8 cellular contexts compared by ENCODE assay signal in the genomic region with DNA sequence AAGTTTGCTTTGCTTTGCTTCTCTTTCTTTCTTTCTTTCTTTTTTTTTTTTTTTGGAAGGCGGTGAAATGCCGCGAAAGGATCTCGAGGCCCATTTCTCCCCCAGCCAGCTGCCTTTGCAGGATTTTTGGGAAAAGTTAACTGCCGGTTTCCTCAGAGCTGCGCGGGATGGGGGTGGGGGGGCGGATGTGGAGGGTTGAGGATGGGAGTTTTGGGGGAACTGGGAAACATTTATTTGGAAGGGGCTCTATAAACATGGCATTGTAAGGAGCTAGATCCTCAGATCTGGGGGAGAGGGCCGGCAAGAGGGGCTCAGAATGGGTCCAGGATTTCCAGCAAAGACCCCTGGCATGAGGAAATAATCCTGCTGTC. TPM values are rescaled to one million over a fixed set of nuclear protein-coding genes. Genes with fewer than 3 reads are reported as not detected.
A peak's percentile ranks its signal among the peaks of the same experiment; 100 is the strongest.
DNase-seq lines count a peak whose midpoint lies in the region; ATAC-seq, FAIRE-seq and TF ChIP-seq lines count a peak whose summit lies in the region.

No MANE protein-coding gene starts in this region.

- no peak overlapping the region for H3K4me2 ChIP-seq in K562 (ENCODE audit: insufficient read depth, low read length)

- H4K20me1 ChIP-seq in K562 (replicated peaks; ENCODE audit: control insufficient read depth, insufficient read depth, low read length) = peaks cover 6% of the 10 kb centered on the region; the same call in 1 of the 2 replicates

- H3K4me3 ChIP-seq in cardiac muscle cell = peak overlapping the region; percentile 82
- peak overlapping the region; percentile 40; the same call in 1 of the 2 replicates for H3K4me3 ChIP-seq in K562
- peak overlapping the region; percentile 51 for H3K4me3 ChIP-seq in lung
- peak overlapping the region; percentile 62 for H3K4me3 ChIP-seq in upper lobe of right lung

- TF ChIP-seq POLR2A in K562 (conservative IDR thresholded peaks at IDR 0.05) = no peak

- DNase-seq in cardiac muscle cell (ENCODE audit: low read depth in 1 of 2, low spot score in 1 of 2) (no peak), left ventricle myocardium superior (no peak), K562 (ENCODE audit: extremely low read depth in 1 of 4, low spot score in 3 of 4) (no peak), lung (ENCODE audit: low spot score) (no peak), upper lobe of right lung (no peak), NCI-H1436 treated with DMSO at 0.1 percent for 48 hours (lab: John Stamatoyannopoulos, UW) (no peak)

- peaks cover 28% of the 10 kb centered on the region for H3K4me1 ChIP-seq in cardiac muscle cell (ENCODE audit: low read depth)
- peaks cover 0 to 11% of the 10 kb centered on the region in 2 experiments; a peak in 1 of 5 replicates for H3K4me1 ChIP-seq in K562 (replicated peaks in 1 of 2; ENCODE audit: control insufficient read depth in 2 of 2, insufficient read depth in 2 of 2, low read length in 2 of 2)
- peaks cover 22 to 26% of the 10 kb centered on the region in 2 donors for H3K4me1 ChIP-seq in lung (ENCODE audit: control insufficient read depth in 2 of 2, insufficient read depth in 2 of 2, low read length in 2 of 2)
- peaks cover 32% of the 10 kb centered on the region for H3K4me1 ChIP-seq in upper lobe of right lung

- H3K9ac ChIP-seq in K562 (ENCODE audit: insufficient read depth in 1 of 2, low read depth in 2 of 2, low read length in 2 of 2) = no peak overlapping the region; a peak in 1 of 4 replicates

- H3K27ac ChIP-seq in cardiac muscle cell (peak overlapping the region; percentile 65), K562 (ENCODE audit: extremely low read depth, low read depth, low read length) (no peak overlapping the region), lung (ENCODE audit: low read depth in 1 of 2, low read length in 1 of 2) (peak overlapping the region; percentile 83 to 91), upper lobe of right lung (peak overlapping the region; percentile 91)

- intact Hi-C loops in left ventricle myocardium superior (cut with micrococcal nuclease) = no loop called here
- intact Hi-C loops in K562 (cut with micrococcal nuclease) = no loop called here
- intact Hi-C loops in upper lobe of right lung (cut with DNase I) = no loop called here

- in situ Hi-C loops in K562 (cut with MboI) = no loop called here

- BruUV-seq in K562 (replicated peaks; lab: Mats Ljungman, UMichigan) = no TSS peak

- POLR2A ChIA-PET in K562 (lab: Yijun Ruan, JAX) = interaction anchor here (0.5 kb wide), 1 partner anchor 184 kb away, joined by 3 read pairs; no protein-coding TSS in a partner anchor

- TF ChIP-seq EP300 in K562 (IDR thresholded peaks at IDR 0.05; ENCODE audit: low read length) = no peak

- no peaks in the 10 kb centered on the region for H3K27me3 ChIP-seq in cardiac muscle cell
- peaks cover 11 to 55% of the 10 kb centered on the region in 2 experiments; a peak in 4 of 5 replicates for H3K27me3 ChIP-seq in K562 (ENCODE audit: control insufficient read depth in 2 of 2, insufficient read depth in 2 of 2, low read length in 2 of 2)
- H3K27me3 ChIP-seq in lung (ENCODE audit: control insufficient read depth, insufficient read depth) = no peaks in the 10 kb centered on the region
- no peaks in the 10 kb centered on the region for H3K27me3 ChIP-seq in upper lobe of right lung

- H3K9me3 ChIP-seq in cardiac muscle cell (ENCODE audit: low read depth) (no peaks in the 10 kb centered on the region), K562 (replicated peaks; ENCODE audit: control insufficient read depth, insufficient read depth, low read depth, low read length) (no peaks in the 10 kb centered on the region; the same call in 1 of the 2 replicates), lung (ENCODE audit: control insufficient read depth in 2 of 2, insufficient read depth in 1 of 2, low read length in 1 of 2) (no peaks in the 10 kb centered on the region), upper lobe of right lung (no peaks in the 10 kb centered on the region)

- ATAC-seq in left ventricle myocardium superior (no peak), K562 (no peak), lung (ENCODE audit: insufficient read depth, low FRiP score) (no peak), upper lobe of right lung (no peak), GM19455 (IDR thresholded peaks at IDR 0.05; ENCODE audit: unreplicated experiment) (no peak)
- ATAC-seq in activated CD4-positive, CD25-positive, alpha-beta regulatory T cell treated with anti-CD3 and anti-CD28 coated beads, Interleukin-2, amount 50 U/mL, for 24 hours = no peak

- H3K36me3 ChIP-seq in cardiac muscle cell = no peaks in the 10 kb centered on the region
- H3K36me3 ChIP-seq in K562 (ENCODE audit: control insufficient read depth, insufficient read depth, low read length) = no peaks in the 10 kb centered on the region
- peaks cover 0 to 2% of the 10 kb centered on the region in 2 donors for H3K36me3 ChIP-seq in lung (ENCODE audit: control insufficient read depth in 2 of 2, insufficient read depth in 2 of 2, low read length in 2 of 2)
- no peaks in the 10 kb centered on the region for H3K36me3 ChIP-seq in upper lobe of right lung

- TF ChIP-seq CTCF in cardiac muscle cell (IDR thresholded peaks at IDR 0.05; ENCODE audit: low read depth, low read length) (no peak), K562 (IDR thresholded peaks at IDR 0.05 in 2 of 3, conservative IDR thresholded peaks at IDR 0.05 in 1 of 3; ENCODE audit: insufficient read depth in 2 of 3, low read depth in 1 of 3, low read length in 3 of 3) (no peak), lung (IDR thresholded peaks at IDR 0.05; ENCODE audit: control extremely low read depth, extremely low read depth) (no peak), upper lobe of right lung (IDR thresholded peaks at IDR 0.05) (no peak)

- no peaks in the 10 kb centered on the region for H3K79me2 ChIP-seq in K562 (ENCODE audit: control insufficient read depth, insufficient read depth, low read length)

- WGBS in K562 (ENCODE audit: insufficient coverage, low coverage, missing lambda C conversion rate) = 4% methylated on average over 7 of the region's 9 CpGs
- 0 to 2% methylated on average over 8 to 9 of the region's 9 CpGs for WGBS in lung, 2 donors

- H2AFZ ChIP-seq in K562 (ENCODE audit: low read depth, low read length) = no peak overlapping the region

- H3K9me1 ChIP-seq in K562 (ENCODE audit: control insufficient read depth, insufficient read depth, low read length) = no peaks in the 10 kb centered on the region

- TF ChIP-seq RAD21 in K562 (CRISPR knock-in tag; conservative IDR thresholded peaks at IDR 0.05 in 1 of 2, IDR thresholded peaks at IDR 0.05 in 1 of 2) = no peak

- CTCF ChIA-PET in K562 (lab: Yijun Ruan, JAX; ENCODE audit: low intra/inter-chr PET ratio) = no interaction called here

- no peak for FAIRE-seq in K562 (lab: Jason Lieb, UNC)

TF ChIP-seq in K562, 482 proteins besides CTCF, POLR2A, EP300 and RAD21 (continues in another document):
- TF ChIP-seq FOXJ3 (CRISPR knock-in tag; IDR thresholded peaks at IDR 0.05) (no peak), RFX1 (IDR thresholded peaks at IDR 0.05) (no peak), HNRNPK (IDR thresholded peaks at IDR 0.05; ENCODE audit: low read depth, low read length, poor library complexity, severe bottlenecking) (no peak), EGR1 (conservative IDR thresholded peaks at IDR 0.05) (no peak)
- TF ChIP-seq, protein P1, sequence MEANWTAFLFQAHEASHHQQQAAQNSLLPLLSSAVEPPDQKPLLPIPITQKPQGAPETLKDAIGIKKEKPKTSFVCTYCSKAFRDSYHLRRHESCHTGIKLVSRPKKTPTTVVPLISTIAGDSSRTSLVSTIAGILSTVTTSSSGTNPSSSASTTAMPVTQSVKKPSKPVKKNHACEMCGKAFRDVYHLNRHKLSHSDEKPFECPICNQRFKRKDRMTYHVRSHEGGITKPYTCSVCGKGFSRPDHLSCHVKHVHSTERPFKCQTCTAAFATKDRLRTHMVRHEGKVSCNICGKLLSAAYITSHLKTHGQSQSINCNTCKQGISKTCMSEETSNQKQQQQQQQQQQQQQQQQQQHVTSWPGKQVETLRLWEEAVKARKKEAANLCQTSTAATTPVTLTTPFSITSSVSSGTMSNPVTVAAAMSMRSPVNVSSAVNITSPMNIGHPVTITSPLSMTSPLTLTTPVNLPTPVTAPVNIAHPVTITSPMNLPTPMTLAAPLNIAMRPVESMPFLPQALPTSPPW (CRISPR knock-in tag; IDR thresholded peaks at IDR 0.05) = 0 out of 2 replicates have a peak, but pooled peaks have one; percentile 2
- TF ChIP-seq, protein P2, sequence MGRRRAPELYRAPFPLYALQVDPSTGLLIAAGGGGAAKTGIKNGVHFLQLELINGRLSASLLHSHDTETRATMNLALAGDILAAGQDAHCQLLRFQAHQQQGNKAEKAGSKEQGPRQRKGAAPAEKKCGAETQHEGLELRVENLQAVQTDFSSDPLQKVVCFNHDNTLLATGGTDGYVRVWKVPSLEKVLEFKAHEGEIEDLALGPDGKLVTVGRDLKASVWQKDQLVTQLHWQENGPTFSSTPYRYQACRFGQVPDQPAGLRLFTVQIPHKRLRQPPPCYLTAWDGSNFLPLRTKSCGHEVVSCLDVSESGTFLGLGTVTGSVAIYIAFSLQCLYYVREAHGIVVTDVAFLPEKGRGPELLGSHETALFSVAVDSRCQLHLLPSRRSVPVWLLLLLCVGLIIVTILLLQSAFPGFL (CRISPR knock-in tag; IDR thresholded peaks at IDR 0.05) = no peak

RNA-seq across cellular contexts. Expression of a gene that starts 1.1 kb away (rescaled TPM):
- total RNA-seq in cardiac muscle cell = 62.0 and 77.5 TPM in 2 replicates
- polyA plus RNA-seq in cardiac muscle cell = 53.4 and 57.9 TPM in 2 replicates
- 37.8 TPM for total RNA-seq in left ventricle myocardium superior
- total RNA-seq in K562 (2011; cell fraction: chromatin; rRNA removed; ENCODE audit: low replicate concordance) = not detected in 2 replicates
- not detected in 2 replicates for total RNA-seq in K562 (2011; cell fraction: nucleolus; rRNA removed)
- not detected in 2 replicates for total RNA-seq in K562 (2011; cell fraction: nucleoplasm; rRNA removed)
- total RNA-seq in K562 (2014; rRNA removed) = 0.41 and 0.82 TPM in 2 replicates
- total RNA-seq in K562 (2014; rRNA removed; fragmentation: Illumina TruSeq; extraction: Trizol) = 0.11 and 0.29 TPM in 2 replicates
- 0.40 and 0.49 TPM in 2 replicates for total RNA-seq in K562 (2015; rRNA removed; fragmentation: Illumina TruSeq; extraction: Trizol)
- 0.83 and 1.1 TPM in 2 replicates for total RNA-seq in K562 (2021)
- polyA plus RNA-seq in K562 (2011; rRNA removed) = 0.08 and 0.58 TPM in 2 replicates
- 0.43 and 0.52 TPM in 2 replicates for polyA plus RNA-seq in K562 (2011; cell fraction: cytosol; rRNA removed)
- 0.65 and 0.98 TPM in 2 replicates for polyA plus RNA-seq in K562 (2011; cell fraction: nucleus; rRNA removed)
- 0.64 and 1.8 TPM in 2 replicates for polyA plus RNA-seq in K562 (2012)
- 0.30 and 0.65 TPM in 2 replicates for polyA plus RNA-seq in K562 (2014; fragmentation: Illumina TruSeq; extraction: Trizol)
- polyA plus RNA-seq in K562 (2014; fragmentation: Nextera tagmentation; extraction: Ambion mirVana) = under 1 TPM in 1 of 2 experiments, not detected in 1; 0.01 TPM
- polyA plus RNA-seq in K562 (2014; rRNA removed) = 0.47 and 0.48 TPM in 2 replicates
- 0.09 and 0.18 TPM in 2 replicates for polyA minus RNA-seq in K562 (2011; rRNA and poly(A)+ RNA removed)
- polyA minus RNA-seq in K562 (2011; cell fraction: cytosol; rRNA and poly(A)+ RNA removed) = 4.3 TPM in 1 of 2 replicates, not detected in the other
- polyA minus RNA-seq in K562 (2011; cell fraction: nucleus; rRNA and poly(A)+ RNA removed) = 0.89 and 1.3 TPM in 2 replicates
- total RNA-seq in lung = 10 to 100 TPM; 17.0 to 35.0 TPM
- 10 to 100 TPM; 10.2 to 16.1 TPM for polyA plus RNA-seq in lung
- 31.8 TPM for total RNA-seq in upper lobe of right lung

Comparison
In these comparisons a context has a peak if more than half of its experiments do, and no peak if none do; other contexts are left out.
1. RNA of a gene that starts 1.1 kb away (total RNA-seq): 62.0 to 77.5 TPM in cardiac muscle cell, 37.8 TPM in left ventricle myocardium superior (single experiment), 17.0 to 35.0 TPM in lung and 31.8 TPM in upper lobe of right lung (single experiment); 0.11 to 1.1 TPM in K562; every median in the first group is over 4 times any median in the second.
2. Peak in every context shown above with its lines, with median percentiles within 50 percentile points of each other: H3K4me3 ChIP-seq.